17 cellular contexts compared by ENCODE assay signal in the genomic region with DNA sequence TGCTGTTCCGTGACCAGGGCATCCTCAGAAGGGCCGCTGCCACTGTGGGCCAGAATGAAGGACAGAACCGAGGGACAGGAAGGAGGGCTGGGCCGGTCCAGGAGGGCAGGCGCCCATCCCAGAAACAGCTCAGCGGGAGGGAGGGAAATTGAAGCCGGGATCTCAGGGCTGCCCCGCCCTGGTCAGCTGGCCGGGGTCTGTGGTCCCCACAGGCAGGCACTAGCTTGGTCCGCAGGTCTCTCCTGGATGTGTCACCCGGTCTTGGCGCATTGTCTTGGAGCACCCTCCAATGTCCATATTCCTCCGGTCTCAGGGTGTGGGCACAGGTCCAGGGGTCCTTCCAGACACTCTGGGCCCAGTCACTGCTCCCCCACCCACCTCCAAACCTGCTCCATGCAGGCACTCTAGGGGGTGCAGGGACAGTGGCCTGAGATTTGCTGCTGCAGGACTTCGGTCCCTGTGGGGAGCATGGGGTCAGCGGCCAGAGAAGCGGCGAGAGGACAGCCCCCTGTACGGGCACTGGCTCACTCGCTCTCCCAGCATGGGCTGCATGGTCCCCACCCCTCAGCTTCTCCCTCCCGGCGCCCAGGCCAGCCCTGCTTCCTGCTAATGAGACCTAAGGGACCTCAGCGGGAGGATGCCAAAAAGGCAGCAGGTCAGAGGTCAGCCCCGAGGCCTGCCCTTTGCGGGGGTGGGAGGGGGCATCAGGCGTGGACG. TPM values are rescaled to one million over a fixed set of nuclear protein-coding genes. Genes with fewer than 3 reads are reported as not detected.
DNase-seq lines count a peak whose midpoint lies in the region; ATAC-seq and TF ChIP-seq lines count a peak whose summit lies in the region.
"Had no signal": no experiment of that assay in that cellular context is flagged by ENCODE, and none has a peak within 500 bp of the region (broad histone marks: within the 10 kb centered on the region; RNA-seq: fewer than 3 reads in every experiment).

No MANE protein-coding gene starts in this region.

- no peaks in the 10 kb centered on the region for H3F3A ChIP-seq in PC-3 (ENCODE audit: low read length, unreplicated experiment)

- H3K4me2 ChIP-seq in PC-3 (ENCODE audit: low read length): no peak overlapping the region
- H3K4me2 ChIP-seq: PC-9 had no signal

- H3K79me2 ChIP-seq in PC-3 (ENCODE audit: low read length): no peaks in the 10 kb centered on the region

- H4K20me1 ChIP-seq in PC-3 (ENCODE audit: low read length): no peaks in the 10 kb centered on the region

- no peak overlapping the region for H3K9ac ChIP-seq in PC-3 (ENCODE audit: low read length)

- H3K9me3 ChIP-seq in PC-3 (ENCODE audit: low read length) (no peaks in the 10 kb centered on the region), left ventricle myocardium inferior (replicated peaks) (no peaks in the 10 kb centered on the region)

- CTCF ChIA-PET in PC-3 (lab: Charles Lee): no interaction called here

- TF ChIP-seq CTCF in PC-3 (conservative IDR thresholded peaks at IDR 0.05; ENCODE audit: low read depth, low read length) (no peak), left ventricle myocardium inferior (IDR thresholded peaks at IDR 0.05; ENCODE audit: borderline replicate concordance) (no peak)

- H3K4me1 ChIP-seq in PC-3 (ENCODE audit: insufficient read depth, low read length): peaks cover 11% of the 10 kb centered on the region
- H3K4me1 ChIP-seq in left ventricle myocardium inferior: no peaks in the 10 kb centered on the region

- H3K36me3 ChIP-seq in PC-3 (ENCODE audit: low read depth, low read length) (no peaks in the 10 kb centered on the region), left ventricle myocardium inferior (no peaks in the 10 kb centered on the region)
- H3K36me3 ChIP-seq: WERI-Rb-1 had no signal

- H2AFZ ChIP-seq in PC-3 (ENCODE audit: low read length): no peak overlapping the region
- H2AFZ ChIP-seq: PC-9 had no signal

- no peak for ATAC-seq in activated CD4-positive, CD25-positive, alpha-beta regulatory T cell treated with anti-CD3 and anti-CD28 coated beads, Interleukin-2, amount 50 U/mL, for 24 hours
- ATAC-seq in PC-3: no peak

- intact Hi-C loops in PC-3 (cut with micrococcal nuclease) (no loop called here), left ventricle myocardium inferior (cut with micrococcal nuclease) (no loop called here), posterior vena cava (cut with DNase I) (no loop called here)

- DNase-seq in activated CD4-positive, CD25-positive, alpha-beta regulatory T cell treated with anti-CD3 and anti-CD28 coated beads, Interleukin-2, amount 50 U/mL, for 72 hours: peak; percentile 26
- no peak for DNase-seq in PC-3
- peak; percentile 11 for DNase-seq in left ventricle myocardium inferior
- peak; percentile 72 for DNase-seq in posterior vena cava (ENCODE audit: low spot score)
- DNase-seq in HuH-7.5 (ENCODE audit: low spot score): no peak
- DNase-seq in cerebellum (ENCODE audit: low spot score): no peak
- no peak for DNase-seq in CD1c-positive myeloid dendritic cell (ENCODE audit: extremely low spot score)
- DNase-seq: amniotic stem cell, COR-L47, cortex of kidney, erythroblast, NCI-H187 treated with DMSO at 0.1 percent for 48 hours, NCI-H524 treated with DMSO at 0.1 percent for 48 hours, PC-9, WERI-Rb-1 had no signal

- H3K27me3 ChIP-seq in PC-3 (ENCODE audit: low read length) (no peaks in the 10 kb centered on the region), left ventricle myocardium inferior (ENCODE audit: low read depth) (no peaks in the 10 kb centered on the region)

- POLR2A ChIA-PET in PC-3 (lab: Charles Lee; ENCODE audit: unreplicated experiment): no interaction called here

- no peak overlapping the region for H3K4me3 ChIP-seq in PC-3 (ENCODE audit: low read length)
- no peak overlapping the region for H3K4me3 ChIP-seq in left ventricle myocardium inferior
- H3K4me3 ChIP-seq: PC-9 had no signal

- H3K9me2 ChIP-seq in PC-3 (replicated peaks; ENCODE audit: low read length): no peaks in the 10 kb centered on the region

- H3K27ac ChIP-seq in PC-3 (ENCODE audit: low read length): peak overlapping the region; percentile 61
- no peak overlapping the region for H3K27ac ChIP-seq in left ventricle myocardium inferior (replicated peaks)
- H3K27ac ChIP-seq: 22Rv1, PC-9, WERI-Rb-1 had no signal

- no TSS peak for BruUV-seq in PC-3 (replicated peaks; lab: Mats Ljungman, UMichigan)

RNA-seq across cellular contexts. Expression of a gene that starts 23.9 kb away (rescaled TPM):
- 18.9 and 27.6 TPM in 2 replicates for total RNA-seq in PC-3 (2014; rRNA removed)
- 40.4 TPM for total RNA-seq in left ventricle myocardium inferior
- total RNA-seq in posterior vena cava: 10 to 100 TPM; 43.6 to 43.7 TPM
- total RNA-seq in cerebellum: 28.9 TPM

RNA-seq across cellular contexts. Expression of a gene that starts 43.9 kb away (rescaled TPM):
- total RNA-seq in PC-3 (2014; rRNA removed) (6.2 and 9.5 TPM in 2 replicates), left ventricle myocardium inferior (6.4 TPM), posterior vena cava (10 to 100 TPM in 1 of 2 donors, 1 to 10 TPM in 1; 9.6 to 11.8 TPM), cerebellum (29.9 TPM)

RNA-seq across cellular contexts. Expression of a gene that starts 43.9 kb away (rescaled TPM):
- total RNA-seq in PC-3 (2014; rRNA removed): 0.26 and 1.5 TPM in 2 replicates
- 2.2 TPM for total RNA-seq in left ventricle myocardium inferior
- total RNA-seq in posterior vena cava: 1 to 10 TPM; 2.0 to 3.5 TPM
- 4.5 TPM for total RNA-seq in cerebellum

Comparison
In these comparisons a context has a peak if more than half of its experiments do, and no peak if none do; other contexts are left out.
1. DNase-seq: peak in activated CD4-positive, CD25-positive, alpha-beta regulatory T cell treated with anti-CD3 and anti-CD28 coated beads, Interleukin-2, amount 50 U/mL, for 72 hours (single experiment), left ventricle myocardium inferior (single experiment) and posterior vena cava (single experiment); none in PC-3 (single experiment), HuH-7.5 (single experiment), cerebellum (single experiment) and CD1c-positive myeloid dendritic cell (single experiment).